ENCODE assay signal across 9 cellular contexts in genomic region chr16:13262270-13263090, GRCh38.
"Had no signal": no experiment of that assay in that cellular context is flagged by ENCODE, and none has a peak within 500 bp of the region (broad histone marks: within the 10 kb centered on the region; RNA-seq: fewer than 3 reads in every experiment).

No MANE protein-coding gene starts in this region.

- H3K9me3 ChIP-seq: HAP-1 had no signal

- H3K36me3 ChIP-seq: HAP-1 had no signal

- DNase-seq: GM23248, GOT3, H7, HFFc6, IMR-90 had no signal

- H3K4me1 ChIP-seq: HAP-1 had no signal

- H3K4me3 ChIP-seq: GM23248, HAP-1, K562 had no signal

- H3K27ac ChIP-seq: GM23248, HL-60 had no signal

- ATAC-seq: HCT116, K562 had no signal
